In the genomic region with DNA sequence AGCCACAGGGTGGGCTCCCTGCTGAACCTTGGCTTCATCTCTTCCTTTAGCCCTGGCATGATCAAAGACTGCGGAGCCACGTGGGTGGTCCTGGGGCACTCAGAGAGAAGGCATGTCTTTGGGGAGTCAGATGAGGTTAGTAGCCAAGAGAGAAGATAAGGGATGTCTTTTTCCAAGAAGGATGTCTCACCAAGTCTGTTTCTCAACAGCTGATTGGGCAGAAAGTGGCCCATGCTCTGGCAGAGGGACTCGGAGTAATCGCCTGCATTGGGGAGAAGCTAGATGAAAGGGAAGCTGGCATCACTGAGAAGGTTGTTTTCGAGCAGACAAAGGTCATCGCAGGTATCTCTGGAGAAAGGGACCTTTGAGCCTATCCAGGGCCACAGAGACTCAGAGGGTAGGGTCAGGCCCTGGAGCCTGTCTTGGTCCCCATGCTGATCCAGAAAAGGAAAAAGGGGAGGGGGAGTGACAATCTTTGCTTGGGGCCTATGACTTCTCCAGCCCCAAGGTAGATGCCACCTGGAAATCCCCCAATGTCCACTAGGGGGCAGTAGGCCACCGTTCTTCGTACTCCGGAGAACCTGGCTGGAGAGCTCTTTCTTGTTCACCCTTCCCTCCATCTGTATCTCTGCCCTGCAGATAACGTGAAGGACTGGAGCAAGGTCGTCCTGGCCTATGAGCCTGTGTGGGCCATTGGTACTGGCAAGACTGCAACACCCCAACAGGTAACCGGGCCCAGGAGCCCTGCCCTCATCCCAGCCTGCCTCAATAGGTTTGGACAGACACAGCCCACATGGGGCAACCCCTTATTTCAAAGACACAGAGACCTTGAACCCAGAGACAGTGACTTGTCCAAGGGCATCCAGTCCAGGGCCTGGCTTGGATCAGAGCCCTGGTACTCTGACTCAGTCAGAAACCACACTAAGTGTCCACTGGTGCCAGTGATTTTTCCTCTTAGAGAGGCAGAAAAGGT, we compare ENCODE assay signal across 8 cellular contexts. TPM values are rescaled to one million over a fixed set of nuclear protein-coding genes. Genes with fewer than 3 reads are reported as not detected.
A peak's percentile ranks its signal among the peaks of the same experiment; 100 is the strongest.
DNase-seq lines count a peak whose midpoint lies in the region; ATAC-seq and TF ChIP-seq lines count a peak whose summit lies in the region.

No MANE protein-coding gene starts in this region.

- TF ChIP-seq CTCF in IMR-90 (conservative IDR thresholded peaks at IDR 0.05; ENCODE audit: low read depth, low read length) = peak; percentile 77
- TF ChIP-seq CTCF in OCI-LY7 (conservative IDR thresholded peaks at IDR 0.05; ENCODE audit: low read length) = peak; percentile 87
- peak; percentile 84 to 93 (median 92) for TF ChIP-seq CTCF in esophagus squamous epithelium (IDR thresholded peaks at IDR 0.05)

- POLR2A ChIA-PET in CD4-positive, alpha-beta memory T cell (lab: Charles Lee; ENCODE audit: partially characterized antibody) = interaction anchor here (0.7 to 11.0 kb wide), 20 partner anchors 15 to 239 kb away, joined by 3 to 270 read pairs (median 8); partner anchors contain the start of genes C12orf57, C1RL, CDCA3 and ENO2
- POLR2A ChIA-PET in IMR-90 (lab: Charles Lee; ENCODE audit: unreplicated experiment) = interaction anchor here (0.6 to 1.2 kb wide), 2 partner anchors 22 to 56 kb away, joined by 3 to 5 read pairs; no protein-coding TSS in a partner anchor
- POLR2A ChIA-PET in OCI-LY7 (lab: Charles Lee) = interaction anchor here (0.6 to 6.0 kb wide), 8 partner anchors 13 to 99 kb away, joined by 3 to 60 read pairs (median 5); partner anchors contain the start of genes C12orf57, CDCA3, GNB3 and RNU7-1
- POLR2A ChIA-PET in naive thymus-derived CD4-positive, alpha-beta T cell (lab: Charles Lee) = interaction anchor here (0.6 to 6.5 kb wide), 26 partner anchors 8 to 436 kb away, joined by 3 to 90 read pairs (median 4); partner anchors contain the start of genes C12orf57, CDCA3, MLF2 and P3H3

- H3K4me3 ChIP-seq in CD4-positive, alpha-beta memory T cell (ENCODE audit: low read length in 2 of 2) = peak overlapping the region in 1 of 2 donors; percentile 67
- peak overlapping the region; percentile 87 for H3K4me3 ChIP-seq in IMR-90 (ENCODE audit: insufficient read depth, low read depth, low read length)
- H3K4me3 ChIP-seq in OCI-LY7 (ENCODE audit: low read depth, low read length, poor library complexity, severe bottlenecking) = peak overlapping the region; percentile 93
- H3K4me3 ChIP-seq in esophagus squamous epithelium = peak overlapping the region; percentile 90 to 100 (median 96)
- H3K4me3 ChIP-seq in naive thymus-derived CD4-positive, alpha-beta T cell (ENCODE audit: low read length) = no peak overlapping the region

- BruUV-seq in IMR-90 (replicated peaks; lab: Mats Ljungman, UMichigan) (no TSS peak), OCI-LY7 (replicated peaks; lab: Mats Ljungman, UMichigan) (no TSS peak)

- H3K4ac ChIP-seq in IMR-90 (ENCODE audit: low read depth, low read length) = no peak overlapping the region

- H3K36me3 Mint-ChIP-seq in CD4-positive, alpha-beta memory T cell = peaks cover 14 to 66% of the 10 kb centered on the region in 2 donors
- H3K36me3 Mint-ChIP-seq in naive thymus-derived CD4-positive, alpha-beta T cell = peaks cover 0 to 52% (median 9%) of the 10 kb centered on the region in 5 donors
- peaks cover 100% of the 10 kb centered on the region for H3K36me3 Mint-ChIP-seq in stimulated activated effector memory CD8-positive, alpha-beta T cell treated with anti-CD3 and anti-CD28 coated beads, Interleukin-12 subunit alpha, Interleukin-12 subunit beta, amount 100 ng/mL, for 72 hours

- peaks cover 37 to 70% (median 54%) of the 10 kb centered on the region in 4 donors for H3K4me1 Mint-ChIP-seq in CD4-positive, alpha-beta memory T cell
- H3K4me1 Mint-ChIP-seq in naive thymus-derived CD4-positive, alpha-beta T cell = peaks cover 36 to 59% (median 48%) of the 10 kb centered on the region in 7 donors
- H3K4me1 Mint-ChIP-seq in stimulated activated effector memory CD8-positive, alpha-beta T cell treated with anti-CD3 and anti-CD28 coated beads, Interleukin-12 subunit alpha, Interleukin-12 subunit beta, amount 100 ng/mL, for 72 hours = peaks cover 61% of the 10 kb centered on the region

- H3K79me2 ChIP-seq in OCI-LY7 (ENCODE audit: insufficient read depth, low read depth, low read length) = peaks cover 18% of the 10 kb centered on the region; the same call in 1 of the 2 replicates

- H3K36me3 ChIP-seq in CD4-positive, alpha-beta memory T cell (ENCODE audit: insufficient read depth, low read length) = peaks cover 17% of the 10 kb centered on the region
- H3K36me3 ChIP-seq in IMR-90 (ENCODE audit: control insufficient read depth, insufficient read depth, low read length) = peaks cover 40% of the 10 kb centered on the region
- peaks cover 62% of the 10 kb centered on the region for H3K36me3 ChIP-seq in OCI-LY7 (ENCODE audit: insufficient read depth, low read length)
- peaks cover 12 to 51% (median 19%) of the 10 kb centered on the region in 3 donors for H3K36me3 ChIP-seq in esophagus squamous epithelium
- peaks cover 0 to 43% (median 6%) of the 10 kb centered on the region in 3 experiments for H3K36me3 ChIP-seq in naive thymus-derived CD4-positive, alpha-beta T cell (ENCODE audit: control insufficient read depth in 2 of 3, insufficient read depth in 3 of 3, low read length in 3 of 3)

- no peaks in the 10 kb centered on the region for H3K9me3 Mint-ChIP-seq in CD4-positive, alpha-beta memory T cell
- no peaks in the 10 kb centered on the region for H3K9me3 Mint-ChIP-seq in naive thymus-derived CD4-positive, alpha-beta T cell
- H3K9me3 Mint-ChIP-seq in stimulated activated effector memory CD8-positive, alpha-beta T cell treated with anti-CD3 and anti-CD28 coated beads, Interleukin-12 subunit alpha, Interleukin-12 subunit beta, amount 100 ng/mL, for 72 hours = no peaks in the 10 kb centered on the region

- 14% methylated on average over 4 of the region's 12 CpGs; no CpG with 5 or more reads in 1 of the 2 experiments for WGBS in IMR-90 (ENCODE audit: extremely low coverage in 2 of 2, insufficient read length in 1 of 2), 2 experiments
- 17 to 21% methylated on average over 9 to 12 of the region's 12 CpGs for WGBS in esophagus squamous epithelium, 2 donors

- dilution Hi-C loops in IMR-90 (cut with HindIII; ENCODE audit: low sequenced_read_pairs, unreplicated experiment) = no loop called here

- intact Hi-C loops in CD4-positive, alpha-beta memory T cell (cut with micrococcal nuclease) = loop anchor here (1.0 kb wide), 5 partner anchors 69 to 244 kb away; partner anchors contain the start of genes C12orf57 and C1R
- intact Hi-C loops in IMR-90 (cut with micrococcal nuclease) = loop anchor here (1.0 to 5.0 kb wide), 5 partner anchors 17 to 768 kb away; partner anchors contain the start of genes RNU7-1 and USP5
- intact Hi-C loops in OCI-LY7 (cut with micrococcal nuclease; ENCODE audit: unreplicated experiment) = loop anchor here (2.0 to 5.0 kb wide), 5 partner anchors 55 to 323 kb away; partner anchors contain the start of genes C1R and C1RL
- intact Hi-C loops in esophagus squamous epithelium (cut with DNase I) = loop anchor here (10.0 kb wide), 1 partner anchor 55 kb away; the partner anchor contains the start of gene ATN1
- intact Hi-C loops in naive thymus-derived CD4-positive, alpha-beta T cell (cut with micrococcal nuclease) = loop anchor here (1.0 to 5.0 kb wide), 16 partner anchors 45 to 1828 kb away; partner anchors contain the start of genes C1R (in 2 of the 2), C12orf57 (in 1 of the 2), C1RL (in 1 of the 2) and ENO2 (in 1 of the 2)

- H4K20me1 ChIP-seq in IMR-90 (ENCODE audit: insufficient read depth, low read length) = peaks cover 51% of the 10 kb centered on the region
- H4K20me1 ChIP-seq in OCI-LY7 (ENCODE audit: insufficient read depth, low read length) = 0 out of 2 replicates have a peak, but pooled peaks cover 10% of the 10 kb centered on the region

- H2BK15ac ChIP-seq in IMR-90 (ENCODE audit: low read depth, low read length) = no peak overlapping the region

- no peak overlapping the region for H3K18ac ChIP-seq in IMR-90 (ENCODE audit: low read depth, low read length)

- CTCF ChIA-PET in CD4-positive, alpha-beta memory T cell (lab: Charles Lee; ENCODE audit: partially characterized antibody) = interaction anchor here (0.8 to 9.2 kb wide), 33 partner anchors 8 to 265 kb away, joined by 3 to 151 read pairs (median 5); partner anchors contain the start of genes C12orf57, C1RL, CDCA3 and ENO2
- CTCF ChIA-PET in IMR-90 (lab: Yijun Ruan, JAX) (interaction anchor here (0.6 to 2.0 kb wide), 4 partner anchors 22 to 256 kb away, joined by 3 to 8 read pairs (median 4); no protein-coding TSS in a partner anchor), OCI-LY7 (lab: Charles Lee; ENCODE audit: unreplicated experiment) (interaction anchor here (0.5 to 1.3 kb wide), 7 partner anchors 15 to 328 kb away, joined by 3 to 7 read pairs (median 4); partner anchors contain the start of genes CDCA3 and PTPN6)
- CTCF ChIA-PET in naive thymus-derived CD4-positive, alpha-beta T cell (lab: Charles Lee) = interaction anchor here (0.6 to 6.9 kb wide), 27 partner anchors 9 to 243 kb away, joined by 3 to 45 read pairs (median 4); partner anchors contain the start of genes C12orf57, C1RL, CDCA3 and ENO2

- no peaks in the 10 kb centered on the region for H3K9me2 ChIP-seq in OCI-LY7 (ENCODE audit: insufficient read depth, low read length)

- in situ Hi-C loops in IMR-90 (cut with MboI; ENCODE audit: low sequenced_read_pairs) = loop anchor here (5.0 kb wide), 1 partner anchor 93 kb away; no protein-coding TSS in a partner anchor

- H3K4me2 ChIP-seq in IMR-90 (ENCODE audit: low read depth, low read length) = peak overlapping the region; percentile 94
- peak overlapping the region; percentile 100 for H3K4me2 ChIP-seq in OCI-LY7 (ENCODE audit: low read length)

- H3K9me3 ChIP-seq in CD4-positive, alpha-beta memory T cell (ENCODE audit: control insufficient read depth in 1 of 2, low read length in 2 of 2) = no peaks in the 10 kb centered on the region
- H3K9me3 ChIP-seq in IMR-90 (ENCODE audit: control insufficient read depth, insufficient read depth, low read length) (no peaks in the 10 kb centered on the region), OCI-LY7 (ENCODE audit: low read length) (no peaks in the 10 kb centered on the region), esophagus squamous epithelium (no peaks in the 10 kb centered on the region)
- no peaks in the 10 kb centered on the region for H3K9me3 ChIP-seq in naive thymus-derived CD4-positive, alpha-beta T cell (ENCODE audit: control insufficient read depth in 2 of 3, low read length in 3 of 3)

- peak overlapping the region; percentile 90 to 97 (median 91) for H3K27ac Mint-ChIP-seq in CD4-positive, alpha-beta memory T cell
- peak overlapping the region; percentile 74 to 90 (median 80) for H3K27ac Mint-ChIP-seq in naive thymus-derived CD4-positive, alpha-beta T cell
- H3K27ac Mint-ChIP-seq in stimulated activated effector memory CD8-positive, alpha-beta T cell treated with anti-CD3 and anti-CD28 coated beads, Interleukin-12 subunit alpha, Interleukin-12 subunit beta, amount 100 ng/mL, for 72 hours = peak overlapping the region; percentile 98

- H3K4me1 ChIP-seq in CD4-positive, alpha-beta memory T cell (ENCODE audit: insufficient read depth, low read length) = peaks cover 57% of the 10 kb centered on the region
- peaks cover 19% of the 10 kb centered on the region for H3K4me1 ChIP-seq in IMR-90 (ENCODE audit: control insufficient read depth, insufficient read depth, low read length)
- peaks cover 53% of the 10 kb centered on the region for H3K4me1 ChIP-seq in OCI-LY7 (ENCODE audit: insufficient read depth, low read length, poor library complexity, severe bottlenecking)
- H3K4me1 ChIP-seq in esophagus squamous epithelium = peaks cover 41 to 72% (median 42%) of the 10 kb centered on the region in 3 donors
- peaks cover 39 to 42% of the 10 kb centered on the region in 2 donors for H3K4me1 ChIP-seq in naive thymus-derived CD4-positive, alpha-beta T cell (ENCODE audit: control insufficient read depth in 2 of 2, insufficient read depth in 2 of 2, low read length in 2 of 2)

- H4K91ac ChIP-seq in IMR-90 (ENCODE audit: insufficient read depth, low read depth, low read length) = no peak overlapping the region

- peak overlapping the region; percentile 23 for H2BK5ac ChIP-seq in IMR-90 (ENCODE audit: low read depth, low read length, poor library complexity, severe bottlenecking)

- H3K9ac ChIP-seq in IMR-90 (ENCODE audit: low read depth, low read length) = peak overlapping the region; percentile 100

- H3K23ac ChIP-seq in IMR-90 (ENCODE audit: low read depth, low read length) = peak overlapping the region; percentile 67; the same call in 1 of the 2 replicates

- peaks cover 26 to 64% of the 10 kb centered on the region in 2 experiments for H3K79me1 ChIP-seq in IMR-90 (ENCODE audit: low read depth in 1 of 2, low read length in 2 of 2)

- H3K27me3 ChIP-seq in CD4-positive, alpha-beta memory T cell (ENCODE audit: insufficient read depth, low read length) = no peaks in the 10 kb centered on the region
- H3K27me3 ChIP-seq in IMR-90 (ENCODE audit: control insufficient read depth, insufficient read depth, low read length) (no peaks in the 10 kb centered on the region), esophagus squamous epithelium (no peaks in the 10 kb centered on the region)
- H3K27me3 ChIP-seq in naive thymus-derived CD4-positive, alpha-beta T cell (ENCODE audit: control insufficient read depth in 2 of 2, insufficient read depth in 2 of 2, low read length in 2 of 2) = no peaks in the 10 kb centered on the region

- peak overlapping the region; percentile 16; the same call in 1 of the 2 replicates for H3K14ac ChIP-seq in IMR-90 (replicated peaks; ENCODE audit: low read depth, low read length)

- no peak for ATAC-seq in IMR-90 (ENCODE audit: low read depth)
- peak; percentile 16 for ATAC-seq in naive thymus-derived CD4-positive, alpha-beta T cell
- no peak for ATAC-seq in stimulated activated effector memory CD8-positive, alpha-beta T cell treated with anti-CD3 and anti-CD28 coated beads, Interleukin-12 subunit alpha, Interleukin-12 subunit beta, amount 100 ng/mL, for 72 hours
- ATAC-seq in HG03521 (IDR thresholded peaks at IDR 0.05; ENCODE audit: unreplicated experiment) = no peak

- peak; percentile 69 for TF ChIP-seq RAD21 in IMR-90 (IDR thresholded peaks at IDR 0.05; ENCODE audit: low read length)

- 0 out of 2 replicates have a peak overlapping the region, but pooled peaks have one; percentile 8 for H2AK5ac ChIP-seq in IMR-90 (ENCODE audit: low read depth, low read length)

- H2AFZ ChIP-seq in IMR-90 (replicated peaks; ENCODE audit: low read length, poor library complexity) = no peak overlapping the region
- no peak overlapping the region for H2AFZ ChIP-seq in OCI-LY7 (ENCODE audit: low read length)

- no peak overlapping the region; a peak in 1 of 4 replicates for H4K8ac ChIP-seq in IMR-90 (ENCODE audit: low read depth in 2 of 2, low read length in 2 of 2)

- TF ChIP-seq POLR2A in IMR-90 (IDR thresholded peaks at IDR 0.05; ENCODE audit: low read depth, low read length) (no peak), esophagus squamous epithelium (IDR thresholded peaks at IDR 0.05) (no peak)

- H3K27ac ChIP-seq in CD4-positive, alpha-beta memory T cell (ENCODE audit: low read depth, low read length) = peak overlapping the region; percentile 69
- peak overlapping the region; percentile 97 for H3K27ac ChIP-seq in IMR-90 (ENCODE audit: insufficient read depth, low read length)
- peak overlapping the region; percentile 66 for H3K27ac ChIP-seq in OCI-LY7 (ENCODE audit: low read depth, low read length, poor library complexity, severe bottlenecking)
- H3K27ac ChIP-seq in esophagus squamous epithelium = peak overlapping the region; percentile 94 to 100 (median 98)
- H3K27ac ChIP-seq in naive thymus-derived CD4-positive, alpha-beta T cell (ENCODE audit: low read depth, low read length) = peak overlapping the region; percentile 82

- H3K4me3 Mint-ChIP-seq in CD4-positive, alpha-beta memory T cell = peak overlapping the region; percentile 88 to 93 (median 90)
- H3K4me3 Mint-ChIP-seq in naive thymus-derived CD4-positive, alpha-beta T cell = peak overlapping the region; percentile 87 to 93 (median 89)
- H3K4me3 Mint-ChIP-seq in stimulated activated effector memory CD8-positive, alpha-beta T cell treated with anti-CD3 and anti-CD28 coated beads, Interleukin-12 subunit alpha, Interleukin-12 subunit beta, amount 100 ng/mL, for 72 hours = peak overlapping the region; percentile 91

- no peaks in the 10 kb centered on the region for H3K27me3 Mint-ChIP-seq in CD4-positive, alpha-beta memory T cell
- no peaks in the 10 kb centered on the region for H3K27me3 Mint-ChIP-seq in naive thymus-derived CD4-positive, alpha-beta T cell

- H3K9me1 ChIP-seq in IMR-90 (ENCODE audit: insufficient read depth, low read length) = 0 out of 2 replicates have a peak, but pooled peaks cover 7% of the 10 kb centered on the region

- H2BK20ac ChIP-seq in IMR-90 (ENCODE audit: low read depth, low read length) = no peak overlapping the region

- no peak overlapping the region for H4K5ac ChIP-seq in IMR-90 (ENCODE audit: low read depth, low read length)

- peak overlapping the region; percentile 100 for H2AK9ac ChIP-seq in IMR-90 (replicated peaks; ENCODE audit: low read depth, low read length, poor library complexity)

- peak; percentile 79 to 85 (median 83) for DNase-seq in CD4-positive, alpha-beta memory T cell
- peak; percentile 70 for DNase-seq in IMR-90
- DNase-seq in OCI-LY7 (ENCODE audit: low spot score) = peak; percentile 85
- peak; percentile 74 for DNase-seq in activated T-cell treated with anti-CD3 and anti-CD28 coated beads for 48 hours (ENCODE audit: low read depth)
- DNase-seq in esophagus squamous epithelium (lab: John Stamatoyannopoulos, UW) = no peak
- DNase-seq in naive thymus-derived CD4-positive, alpha-beta T cell = peak; percentile 72 to 89 (median 81)
- peak; percentile 73 to 91 for DNase-seq in stimulated activated effector memory CD8-positive, alpha-beta T cell treated with anti-CD3 and anti-CD28 coated beads, Interleukin-12 subunit alpha, Interleukin-12 subunit beta, amount 100 ng/mL, for 72 hours (ENCODE audit: low spot score in 2 of 2)

- no peak overlapping the region for H2BK120ac ChIP-seq in IMR-90 (ENCODE audit: low read depth, low read length)

- 0 out of 2 replicates have a peak overlapping the region, but pooled peaks have one; percentile 14 for H3K56ac ChIP-seq in IMR-90 (ENCODE audit: extremely low read depth, insufficient read depth, low read length)

RNA-seq across cellular contexts. Expression of gene TPI1, which starts 2.0 kb away (rescaled TPM):
- total RNA-seq in CD4-positive, alpha-beta memory T cell = 100 to 1,000 TPM; 155 to 164 TPM
- 100 to 1,000 TPM; 572 to 777 TPM for polyA plus RNA-seq in CD4-positive, alpha-beta memory T cell
- total RNA-seq in IMR-90 (2012; rRNA removed) (1,842 and 2,176 TPM in 2 replicates), OCI-LY7 (2022) (519 and 801 TPM in 2 replicates), esophagus squamous epithelium (100 to 1,000 TPM; 547 to 938 (median 723) TPM)
- polyA plus RNA-seq in IMR-90 (2012; rRNA removed) = 1,995 and 2,214 TPM in 2 replicates
- polyA plus RNA-seq in IMR-90 (2012; cell fraction: cytosol; rRNA removed) = 1,900 and 1,916 TPM in 2 replicates
- 853 and 906 TPM in 2 replicates for polyA plus RNA-seq in IMR-90 (2012; cell fraction: nucleus; rRNA removed; ENCODE audit: low replicate concordance)
- total RNA-seq in OCI-LY7 (2014; rRNA removed; shearing (Covaris generic)) = 596 and 608 TPM in 2 replicates
- total RNA-seq in naive thymus-derived CD4-positive, alpha-beta T cell = 1,000 to 10,000 TPM in 1 of 5 experiments, 100 to 1,000 TPM in 3, 10 to 100 TPM in 1; 89.7 to 1,293 (median 134) TPM
- polyA plus RNA-seq in naive thymus-derived CD4-positive, alpha-beta T cell = 100 to 1,000 TPM; 330 to 435 TPM

RNA-seq across cellular contexts. Expression of gene SPSB2, which starts 3.8 kb away (rescaled TPM):
- 10 to 100 TPM; 19.8 to 21.9 TPM for total RNA-seq in CD4-positive, alpha-beta memory T cell
- polyA plus RNA-seq in CD4-positive, alpha-beta memory T cell = 10 to 100 TPM; 16.6 to 25.5 TPM
- total RNA-seq in IMR-90 (2012; rRNA removed) = 1.1 and 1.3 TPM in 2 replicates
- 4.1 and 4.3 TPM in 2 replicates for polyA plus RNA-seq in IMR-90 (2012; rRNA removed)
- polyA plus RNA-seq in IMR-90 (2012; cell fraction: cytosol; rRNA removed) = 3.5 and 5.0 TPM in 2 replicates
- 3.4 and 6.9 TPM in 2 replicates for polyA plus RNA-seq in IMR-90 (2012; cell fraction: nucleus; rRNA removed; ENCODE audit: low replicate concordance)
- total RNA-seq in OCI-LY7 (2014; rRNA removed; shearing (Covaris generic)) = 7.8 and 8.3 TPM in 2 replicates
- 8.5 and 10.8 TPM in 2 replicates for total RNA-seq in OCI-LY7 (2022)
- 10 to 100 TPM in 1 of 4 donors, 1 to 10 TPM in 3; 4.3 to 15.8 (median 7.9) TPM for total RNA-seq in esophagus squamous epithelium
- total RNA-seq in naive thymus-derived CD4-positive, alpha-beta T cell = 10 to 100 TPM in 3 of 5 experiments, 1 to 10 TPM in 2; 5.1 to 20.2 (median 11.2) TPM
- polyA plus RNA-seq in naive thymus-derived CD4-positive, alpha-beta T cell = 10 to 100 TPM; 10.8 to 14.5 TPM

RNA-seq across cellular contexts. Expression of gene USP5, which starts 17.4 kb away (rescaled TPM):
- 10 to 100 TPM; 65.2 to 69.3 TPM for total RNA-seq in CD4-positive, alpha-beta memory T cell
- 10 to 100 TPM; 53.9 to 73.0 TPM for polyA plus RNA-seq in CD4-positive, alpha-beta memory T cell
- total RNA-seq in IMR-90 (2012; rRNA removed) (119 and 125 TPM in 2 replicates), OCI-LY7 (2022) (112 and 129 TPM in 2 replicates), esophagus squamous epithelium (10 to 100 TPM; 50.6 to 60.0 (median 54.0) TPM)
- 67.7 and 69.7 TPM in 2 replicates for polyA plus RNA-seq in IMR-90 (2012; rRNA removed)
- polyA plus RNA-seq in IMR-90 (2012; cell fraction: cytosol; rRNA removed) = 55.4 and 73.2 TPM in 2 replicates
- 85.6 and 170 TPM in 2 replicates for polyA plus RNA-seq in IMR-90 (2012; cell fraction: nucleus; rRNA removed; ENCODE audit: low replicate concordance)
- total RNA-seq in OCI-LY7 (2014; rRNA removed; shearing (Covaris generic)) = 65.9 and 70.4 TPM in 2 replicates
- total RNA-seq in naive thymus-derived CD4-positive, alpha-beta T cell = 100 to 1,000 TPM in 1 of 5 experiments, 10 to 100 TPM in 4; 58.0 to 134 (median 71.1) TPM
- 10 to 100 TPM; 51.9 to 71.5 TPM for polyA plus RNA-seq in naive thymus-derived CD4-positive, alpha-beta T cell

RNA-seq across cellular contexts. Expression of gene CDCA3, which starts 18.2 kb away (rescaled TPM):
- total RNA-seq in CD4-positive, alpha-beta memory T cell = 1 to 10 TPM; 1.3 to 2.0 TPM
- under 1 TPM; 0.09 to 0.39 TPM for polyA plus RNA-seq in CD4-positive, alpha-beta memory T cell
- total RNA-seq in IMR-90 (2012; rRNA removed) (23.5 and 30.3 TPM in 2 replicates), OCI-LY7 (2022) (151 and 161 TPM in 2 replicates), esophagus squamous epithelium (10 to 100 TPM in 3 of 4 donors, 1 to 10 TPM in 1; 5.9 to 20.0 (median 12.8) TPM)
- 61.0 and 67.5 TPM in 2 replicates for polyA plus RNA-seq in IMR-90 (2012; rRNA removed)
- polyA plus RNA-seq in IMR-90 (2012; cell fraction: cytosol; rRNA removed) = 15.5 and 31.8 TPM in 2 replicates
- polyA plus RNA-seq in IMR-90 (2012; cell fraction: nucleus; rRNA removed; ENCODE audit: low replicate concordance) = 41.3 and 52.2 TPM in 2 replicates
- total RNA-seq in OCI-LY7 (2014; rRNA removed; shearing (Covaris generic)) = 160 and 222 TPM in 2 replicates
- 10 to 100 TPM in 1 of 5 experiments, 1 to 10 TPM in 3, under 1 TPM in 1; 0.64 to 55.6 (median 1.8) TPM for total RNA-seq in naive thymus-derived CD4-positive, alpha-beta T cell
- polyA plus RNA-seq in naive thymus-derived CD4-positive, alpha-beta T cell = under 1 TPM in 1 of 2 donors, not detected in 1; 0.94 TPM

RNA-seq across cellular contexts. Expression of gene GNB3, which starts 28.6 kb away (rescaled TPM):
- 1 to 10 TPM; 5.1 to 5.2 TPM for total RNA-seq in CD4-positive, alpha-beta memory T cell
- polyA plus RNA-seq in CD4-positive, alpha-beta memory T cell = not detected
- 0.56 and 0.72 TPM in 2 replicates for total RNA-seq in IMR-90 (2012; rRNA removed)
- polyA plus RNA-seq in IMR-90 (2012; rRNA removed) = 20.5 and 20.7 TPM in 2 replicates
- polyA plus RNA-seq in IMR-90 (2012; cell fraction: cytosol; rRNA removed) = 6.0 and 6.9 TPM in 2 replicates
- 166 and 303 TPM in 2 replicates for polyA plus RNA-seq in IMR-90 (2012; cell fraction: nucleus; rRNA removed; ENCODE audit: low replicate concordance)
- 3.6 and 5.0 TPM in 2 replicates for total RNA-seq in OCI-LY7 (2014; rRNA removed; shearing (Covaris generic))
- 20.4 and 23.7 TPM in 2 replicates for total RNA-seq in OCI-LY7 (2022)
- under 1 TPM in 1 of 4 donors, not detected in 3; 0.76 TPM for total RNA-seq in esophagus squamous epithelium
- total RNA-seq in naive thymus-derived CD4-positive, alpha-beta T cell = 10 to 100 TPM in 2 of 5 experiments, 1 to 10 TPM in 2, under 1 TPM in 1; 0.63 to 11.8 (median 3.2) TPM
- polyA plus RNA-seq in naive thymus-derived CD4-positive, alpha-beta T cell = under 1 TPM in 1 of 2 donors, not detected in 1; 0.23 TPM
